In the genomic region with DNA sequence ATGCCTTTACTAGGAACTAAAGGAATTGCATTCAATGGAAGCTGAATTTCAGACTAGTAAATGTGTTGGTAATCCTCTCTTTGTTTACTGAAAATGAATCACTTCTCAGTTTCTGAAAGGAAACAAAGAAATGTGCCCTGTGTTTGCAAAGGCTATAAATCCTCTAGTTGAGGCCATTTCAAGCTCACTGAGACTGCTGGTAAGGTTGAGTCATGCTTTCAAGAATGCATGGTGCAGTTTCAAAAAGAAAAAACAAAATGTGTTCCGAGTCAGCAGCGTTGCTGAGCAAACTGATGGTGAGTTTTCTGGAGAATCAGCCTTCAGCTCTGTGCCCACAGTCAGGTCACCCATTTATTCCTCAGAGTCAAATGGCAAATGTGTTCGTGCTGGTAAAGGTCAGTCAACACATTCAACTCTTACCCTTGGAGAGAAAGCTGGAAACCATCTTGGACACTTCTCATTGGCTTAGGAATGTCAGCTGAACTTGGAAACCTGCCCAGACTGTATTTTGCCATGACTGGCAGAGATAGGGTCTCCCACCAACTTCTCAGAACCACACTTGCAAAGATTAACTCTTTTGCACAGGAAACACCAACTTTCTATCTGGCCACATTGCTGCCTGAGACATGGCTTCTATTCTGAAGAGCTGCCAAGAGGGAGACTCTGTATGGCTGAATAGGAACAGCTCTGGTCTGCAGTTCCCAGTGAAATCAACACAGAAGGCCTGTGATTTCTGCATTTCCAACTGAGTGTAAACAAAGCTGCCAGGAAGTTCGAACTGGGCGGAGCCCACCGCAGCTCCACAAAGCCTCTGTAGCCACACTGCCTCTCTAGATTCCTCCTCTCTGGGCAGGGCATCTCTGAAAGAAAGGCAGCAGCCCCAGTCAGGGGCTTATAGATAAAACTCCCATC, we compare ENCODE assay signal across 2 cellular contexts.
TF ChIP-seq lines count a peak whose summit lies in the region.

No MANE protein-coding gene starts in this region.

TF ChIP-seq in GM12878, 131 proteins besides CTCF, POLR2A, EP300 and RAD21 (continues in another document):
- TF ChIP-seq BHLHE40 (IDR thresholded peaks at IDR 0.05; ENCODE audit: borderline replicate concordance in 1 of 2, low read depth in 2 of 2, low read length in 1 of 2) = no peak
- TF ChIP-seq RUNX3 (IDR thresholded peaks at IDR 0.05; ENCODE audit: low read length) = no peak
- TF ChIP-seq, protein P1, sequence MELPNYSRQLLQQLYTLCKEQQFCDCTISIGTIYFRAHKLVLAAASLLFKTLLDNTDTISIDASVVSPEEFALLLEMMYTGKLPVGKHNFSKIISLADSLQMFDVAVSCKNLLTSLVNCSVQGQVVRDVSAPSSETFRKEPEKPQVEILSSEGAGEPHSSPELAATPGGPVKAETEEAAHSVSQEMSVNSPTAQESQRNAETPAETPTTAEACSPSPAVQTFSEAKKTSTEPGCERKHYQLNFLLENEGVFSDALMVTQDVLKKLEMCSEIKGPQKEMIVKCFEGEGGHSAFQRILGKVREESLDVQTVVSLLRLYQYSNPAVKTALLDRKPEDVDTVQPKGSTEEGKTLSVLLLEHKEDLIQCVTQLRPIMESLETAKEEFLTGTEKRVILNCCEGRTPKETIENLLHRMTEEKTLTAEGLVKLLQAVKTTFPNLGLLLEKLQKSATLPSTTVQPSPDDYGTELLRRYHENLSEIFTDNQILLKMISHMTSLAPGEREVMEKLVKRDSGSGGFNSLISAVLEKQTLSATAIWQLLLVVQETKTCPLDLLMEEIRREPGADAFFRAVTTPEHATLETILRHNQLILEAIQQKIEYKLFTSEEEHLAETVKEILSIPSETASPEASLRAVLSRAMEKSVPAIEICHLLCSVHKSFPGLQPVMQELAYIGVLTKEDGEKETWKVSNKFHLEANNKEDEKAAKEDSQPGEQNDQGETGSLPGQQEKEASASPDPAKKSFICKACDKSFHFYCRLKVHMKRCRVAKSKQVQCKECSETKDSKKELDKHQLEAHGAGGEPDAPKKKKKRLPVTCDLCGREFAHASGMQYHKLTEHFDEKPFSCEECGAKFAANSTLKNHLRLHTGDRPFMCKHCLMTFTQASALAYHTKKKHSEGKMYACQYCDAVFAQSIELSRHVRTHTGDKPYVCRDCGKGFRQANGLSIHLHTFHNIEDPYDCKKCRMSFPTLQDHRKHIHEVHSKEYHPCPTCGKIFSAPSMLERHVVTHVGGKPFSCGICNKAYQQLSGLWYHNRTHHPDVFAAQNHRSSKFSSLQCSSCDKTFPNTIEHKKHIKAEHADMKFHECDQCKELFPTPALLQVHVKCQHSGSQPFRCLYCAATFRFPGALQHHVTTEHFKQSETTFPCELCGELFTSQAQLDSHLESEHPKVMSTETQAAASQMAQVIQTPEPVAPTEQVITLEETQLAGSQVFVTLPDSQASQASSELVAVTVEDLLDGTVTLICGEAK (IDR thresholded peaks at IDR 0.05; ENCODE audit: borderline replicate concordance) = no peak
- peak in 1 of 2 experiments; percentile 29; a peak in 1 of 4 replicates for TF ChIP-seq IKZF2 (IDR thresholded peaks at IDR 0.05)
- TF ChIP-seq, protein P2, sequence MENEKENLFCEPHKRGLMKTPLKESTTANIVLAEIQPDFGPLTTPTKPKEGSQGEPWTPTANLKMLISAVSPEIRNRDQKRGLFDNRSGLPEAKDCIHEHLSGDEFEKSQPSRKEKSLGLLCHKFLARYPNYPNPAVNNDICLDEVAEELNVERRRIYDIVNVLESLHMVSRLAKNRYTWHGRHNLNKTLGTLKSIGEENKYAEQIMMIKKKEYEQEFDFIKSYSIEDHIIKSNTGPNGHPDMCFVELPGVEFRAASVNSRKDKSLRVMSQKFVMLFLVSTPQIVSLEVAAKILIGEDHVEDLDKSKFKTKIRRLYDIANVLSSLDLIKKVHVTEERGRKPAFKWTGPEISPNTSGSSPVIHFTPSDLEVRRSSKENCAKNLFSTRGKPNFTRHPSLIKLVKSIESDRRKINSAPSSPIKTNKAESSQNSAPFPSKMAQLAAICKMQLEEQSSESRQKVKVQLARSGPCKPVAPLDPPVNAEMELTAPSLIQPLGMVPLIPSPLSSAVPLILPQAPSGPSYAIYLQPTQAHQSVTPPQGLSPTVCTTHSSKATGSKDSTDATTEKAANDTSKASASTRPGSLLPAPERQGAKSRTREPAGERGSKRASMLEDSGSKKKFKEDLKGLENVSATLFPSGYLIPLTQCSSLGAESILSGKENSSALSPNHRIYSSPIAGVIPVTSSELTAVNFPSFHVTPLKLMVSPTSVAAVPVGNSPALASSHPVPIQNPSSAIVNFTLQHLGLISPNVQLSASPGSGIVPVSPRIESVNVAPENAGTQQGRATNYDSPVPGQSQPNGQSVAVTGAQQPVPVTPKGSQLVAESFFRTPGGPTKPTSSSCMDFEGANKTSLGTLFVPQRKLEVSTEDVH (IDR thresholded peaks at IDR 0.05; ENCODE audit: low read depth, partially characterized antibody) = no peak
- TF ChIP-seq, protein P3, sequence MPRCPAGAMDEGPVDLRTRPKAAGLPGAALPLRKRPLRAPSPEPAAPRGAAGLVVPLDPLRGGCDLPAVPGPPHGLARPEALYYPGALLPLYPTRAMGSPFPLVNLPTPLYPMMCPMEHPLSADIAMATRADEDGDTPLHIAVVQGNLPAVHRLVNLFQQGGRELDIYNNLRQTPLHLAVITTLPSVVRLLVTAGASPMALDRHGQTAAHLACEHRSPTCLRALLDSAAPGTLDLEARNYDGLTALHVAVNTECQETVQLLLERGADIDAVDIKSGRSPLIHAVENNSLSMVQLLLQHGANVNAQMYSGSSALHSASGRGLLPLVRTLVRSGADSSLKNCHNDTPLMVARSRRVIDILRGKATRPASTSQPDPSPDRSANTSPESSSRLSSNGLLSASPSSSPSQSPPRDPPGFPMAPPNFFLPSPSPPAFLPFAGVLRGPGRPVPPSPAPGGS (IDR thresholded peaks at IDR 0.05; ENCODE audit: borderline replicate concordance, insufficient read depth, low read depth, low read length, poor library complexity, severe bottlenecking) = no peak
- TF ChIP-seq, protein P4, sequence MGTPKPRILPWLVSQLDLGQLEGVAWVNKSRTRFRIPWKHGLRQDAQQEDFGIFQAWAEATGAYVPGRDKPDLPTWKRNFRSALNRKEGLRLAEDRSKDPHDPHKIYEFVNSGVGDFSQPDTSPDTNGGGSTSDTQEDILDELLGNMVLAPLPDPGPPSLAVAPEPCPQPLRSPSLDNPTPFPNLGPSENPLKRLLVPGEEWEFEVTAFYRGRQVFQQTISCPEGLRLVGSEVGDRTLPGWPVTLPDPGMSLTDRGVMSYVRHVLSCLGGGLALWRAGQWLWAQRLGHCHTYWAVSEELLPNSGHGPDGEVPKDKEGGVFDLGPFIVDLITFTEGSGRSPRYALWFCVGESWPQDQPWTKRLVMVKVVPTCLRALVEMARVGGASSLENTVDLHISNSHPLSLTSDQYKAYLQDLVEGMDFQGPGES (IDR thresholded peaks at IDR 0.05) = no peak; the same call in 1 of the 2 replicates
- 0 out of 2 replicates have a peak, but pooled peaks have one; percentile 26 for TF ChIP-seq EED (IDR thresholded peaks at IDR 0.05; ENCODE audit: low read depth)
- no peak for TF ChIP-seq ASH2L (IDR thresholded peaks at IDR 0.05; ENCODE audit: borderline replicate concordance, low read depth)
- no peak for TF ChIP-seq MEF2B (IDR thresholded peaks at IDR 0.05; ENCODE audit: partially characterized antibody, poor library complexity, severe bottlenecking)
- no peak for TF ChIP-seq RCOR1 (conservative IDR thresholded peaks at IDR 0.05; ENCODE audit: low read depth, low read length)
- no peak for TF ChIP-seq CHD1 (IDR thresholded peaks at IDR 0.05; ENCODE audit: low read depth, low read length)
- no peak for TF ChIP-seq YBX1 (IDR thresholded peaks at IDR 0.05)
- TF ChIP-seq IRF4 (IDR thresholded peaks at IDR 0.05; ENCODE audit: low read depth, low read length) = 0 out of 2 replicates have a peak, but pooled peaks have one; percentile 16

TF ChIP-seq in HepG2, 621 proteins besides CTCF, POLR2A, EP300 and RAD21 (continues in another document):
- TF ChIP-seq SMYD3 (CRISPR knock-in tag; IDR thresholded peaks at IDR 0.05) (no peak), ZNF292 (CRISPR knock-in tag; IDR thresholded peaks at IDR 0.05; ENCODE audit: borderline replicate concordance, low read depth) (no peak), FOXA1 (IDR thresholded peaks at IDR 0.05) (no peak), FOXA1 (CRISPR knock-in tag; IDR thresholded peaks at IDR 0.05) (peak; percentile 33; the same call in 1 of the 2 replicates), SIN3B (IDR thresholded peaks at IDR 0.05; ENCODE audit: low read length) (no peak), ZFP62 (CRISPR knock-in tag; IDR thresholded peaks at IDR 0.05) (no peak), SP140L (CRISPR knock-in tag; IDR thresholded peaks at IDR 0.05; ENCODE audit: borderline replicate concordance) (no peak), TCF7 (IDR thresholded peaks at IDR 0.05; ENCODE audit: low read depth) (no peak), MTF2 (CRISPR knock-in tag; IDR thresholded peaks at IDR 0.05; ENCODE audit: borderline replicate concordance) (no peak), HHEX (CRISPR knock-in tag; IDR thresholded peaks at IDR 0.05) (no peak), ZSCAN22 (CRISPR knock-in tag; IDR thresholded peaks at IDR 0.05) (no peak), SUZ12 (IDR thresholded peaks at IDR 0.05; ENCODE audit: low read depth, low read length) (no peak), PAX8 (CRISPR knock-in tag; IDR thresholded peaks at IDR 0.05; ENCODE audit: borderline replicate concordance) (no peak), TEAD3 (CRISPR knock-in tag; optimal IDR thresholded peaks at IDR 0.05; ENCODE audit: borderline replicate concordance) (no peak), ZNF841 (CRISPR knock-in tag; IDR thresholded peaks at IDR 0.05; ENCODE audit: borderline replicate concordance) (no peak), CHD4 (IDR thresholded peaks at IDR 0.05; ENCODE audit: borderline replicate concordance, low read length) (no peak), ZNF17 (CRISPR knock-in tag; IDR thresholded peaks at IDR 0.05) (no peak), ZFP36L1 (CRISPR knock-in tag; IDR thresholded peaks at IDR 0.05) (no peak), ARHGAP35 (CRISPR knock-in tag; IDR thresholded peaks at IDR 0.05; ENCODE audit: borderline replicate concordance) (no peak), TARDBP (CRISPR knock-in tag; IDR thresholded peaks at IDR 0.05) (no peak), SIX1 (CRISPR knock-in tag; IDR thresholded peaks at IDR 0.05; ENCODE audit: borderline replicate concordance) (no peak)
- TF ChIP-seq, protein P5, sequence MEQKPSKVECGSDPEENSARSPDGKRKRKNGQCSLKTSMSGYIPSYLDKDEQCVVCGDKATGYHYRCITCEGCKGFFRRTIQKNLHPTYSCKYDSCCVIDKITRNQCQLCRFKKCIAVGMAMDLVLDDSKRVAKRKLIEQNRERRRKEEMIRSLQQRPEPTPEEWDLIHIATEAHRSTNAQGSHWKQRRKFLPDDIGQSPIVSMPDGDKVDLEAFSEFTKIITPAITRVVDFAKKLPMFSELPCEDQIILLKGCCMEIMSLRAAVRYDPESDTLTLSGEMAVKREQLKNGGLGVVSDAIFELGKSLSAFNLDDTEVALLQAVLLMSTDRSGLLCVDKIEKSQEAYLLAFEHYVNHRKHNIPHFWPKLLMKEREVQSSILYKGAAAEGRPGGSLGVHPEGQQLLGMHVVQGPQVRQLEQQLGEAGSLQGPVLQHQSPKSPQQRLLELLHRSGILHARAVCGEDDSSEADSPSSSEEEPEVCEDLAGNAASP (CRISPR knock-in tag; IDR thresholded peaks at IDR 0.05; ENCODE audit: borderline replicate concordance) = no peak
- TF ChIP-seq, protein P6, sequence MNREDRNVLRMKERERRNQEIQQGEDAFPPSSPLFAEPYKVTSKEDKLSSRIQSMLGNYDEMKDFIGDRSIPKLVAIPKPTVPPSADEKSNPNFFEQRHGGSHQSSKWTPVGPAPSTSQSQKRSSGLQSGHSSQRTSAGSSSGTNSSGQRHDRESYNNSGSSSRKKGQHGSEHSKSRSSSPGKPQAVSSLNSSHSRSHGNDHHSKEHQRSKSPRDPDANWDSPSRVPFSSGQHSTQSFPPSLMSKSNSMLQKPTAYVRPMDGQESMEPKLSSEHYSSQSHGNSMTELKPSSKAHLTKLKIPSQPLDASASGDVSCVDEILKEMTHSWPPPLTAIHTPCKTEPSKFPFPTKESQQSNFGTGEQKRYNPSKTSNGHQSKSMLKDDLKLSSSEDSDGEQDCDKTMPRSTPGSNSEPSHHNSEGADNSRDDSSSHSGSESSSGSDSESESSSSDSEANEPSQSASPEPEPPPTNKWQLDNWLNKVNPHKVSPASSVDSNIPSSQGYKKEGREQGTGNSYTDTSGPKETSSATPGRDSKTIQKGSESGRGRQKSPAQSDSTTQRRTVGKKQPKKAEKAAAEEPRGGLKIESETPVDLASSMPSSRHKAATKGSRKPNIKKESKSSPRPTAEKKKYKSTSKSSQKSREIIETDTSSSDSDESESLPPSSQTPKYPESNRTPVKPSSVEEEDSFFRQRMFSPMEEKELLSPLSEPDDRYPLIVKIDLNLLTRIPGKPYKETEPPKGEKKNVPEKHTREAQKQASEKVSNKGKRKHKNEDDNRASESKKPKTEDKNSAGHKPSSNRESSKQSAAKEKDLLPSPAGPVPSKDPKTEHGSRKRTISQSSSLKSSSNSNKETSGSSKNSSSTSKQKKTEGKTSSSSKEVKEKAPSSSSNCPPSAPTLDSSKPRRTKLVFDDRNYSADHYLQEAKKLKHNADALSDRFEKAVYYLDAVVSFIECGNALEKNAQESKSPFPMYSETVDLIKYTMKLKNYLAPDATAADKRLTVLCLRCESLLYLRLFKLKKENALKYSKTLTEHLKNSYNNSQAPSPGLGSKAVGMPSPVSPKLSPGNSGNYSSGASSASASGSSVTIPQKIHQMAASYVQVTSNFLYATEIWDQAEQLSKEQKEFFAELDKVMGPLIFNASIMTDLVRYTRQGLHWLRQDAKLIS (CRISPR knock-in tag; IDR thresholded peaks at IDR 0.05) = no peak
- TF ChIP-seq, protein P7, sequence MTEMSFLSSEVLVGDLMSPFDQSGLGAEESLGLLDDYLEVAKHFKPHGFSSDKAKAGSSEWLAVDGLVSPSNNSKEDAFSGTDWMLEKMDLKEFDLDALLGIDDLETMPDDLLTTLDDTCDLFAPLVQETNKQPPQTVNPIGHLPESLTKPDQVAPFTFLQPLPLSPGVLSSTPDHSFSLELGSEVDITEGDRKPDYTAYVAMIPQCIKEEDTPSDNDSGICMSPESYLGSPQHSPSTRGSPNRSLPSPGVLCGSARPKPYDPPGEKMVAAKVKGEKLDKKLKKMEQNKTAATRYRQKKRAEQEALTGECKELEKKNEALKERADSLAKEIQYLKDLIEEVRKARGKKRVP (CRISPR knock-in tag; IDR thresholded peaks at IDR 0.05) = no peak
- TF ChIP-seq, protein P8, sequence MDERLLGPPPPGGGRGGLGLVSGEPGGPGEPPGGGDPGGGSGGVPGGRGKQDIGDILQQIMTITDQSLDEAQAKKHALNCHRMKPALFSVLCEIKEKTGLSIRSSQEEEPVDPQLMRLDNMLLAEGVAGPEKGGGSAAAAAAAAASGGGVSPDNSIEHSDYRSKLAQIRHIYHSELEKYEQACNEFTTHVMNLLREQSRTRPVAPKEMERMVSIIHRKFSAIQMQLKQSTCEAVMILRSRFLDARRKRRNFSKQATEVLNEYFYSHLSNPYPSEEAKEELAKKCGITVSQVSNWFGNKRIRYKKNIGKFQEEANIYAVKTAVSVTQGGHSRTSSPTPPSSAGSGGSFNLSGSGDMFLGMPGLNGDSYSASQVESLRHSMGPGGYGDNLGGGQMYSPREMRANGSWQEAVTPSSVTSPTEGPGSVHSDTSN (CRISPR knock-in tag; IDR thresholded peaks at IDR 0.05) = no peak
- TF ChIP-seq, protein P9, sequence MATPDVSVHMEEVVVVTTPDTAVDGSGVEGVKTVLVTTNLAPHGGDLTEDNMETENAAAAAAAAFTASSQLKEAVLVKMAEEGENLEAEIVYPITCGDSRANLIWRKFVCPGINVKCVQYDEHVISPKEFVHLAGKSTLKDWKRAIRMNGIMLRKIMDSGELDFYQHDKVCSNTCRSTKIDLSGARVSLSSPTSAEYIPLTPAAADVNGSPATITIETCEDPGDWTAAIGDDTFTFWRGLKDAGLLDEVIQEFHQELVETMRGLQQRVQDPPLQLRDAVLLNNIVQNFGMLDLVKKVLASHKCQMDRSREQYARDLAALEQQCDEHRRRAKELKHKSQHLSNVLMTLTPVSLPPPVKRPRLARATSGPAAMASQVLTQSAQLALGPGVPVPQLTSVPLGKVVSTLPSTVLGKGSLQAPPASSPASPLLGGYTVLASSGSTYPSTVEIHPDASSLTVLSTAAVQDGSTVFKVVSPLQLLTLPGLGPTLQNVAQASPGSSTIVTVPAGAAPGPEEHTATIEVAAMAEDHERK (CRISPR knock-in tag; IDR thresholded peaks at IDR 0.05; ENCODE audit: low read depth) = no peak
